ENCODE assay signal across 19 cellular contexts in genomic region chr6:25868784-25869183, GRCh38. TPM values are rescaled to one million over a fixed set of nuclear protein-coding genes. Genes with fewer than 3 reads are reported as not detected.
DNase-seq lines count a peak whose midpoint lies in the region; ATAC-seq and TF ChIP-seq lines count a peak whose summit lies in the region.
"Had no signal": no experiment of that assay in that cellular context is flagged by ENCODE, and none has a peak within 500 bp of the region (broad histone marks: within the 10 kb centered on the region; RNA-seq: fewer than 3 reads in every experiment).

No MANE protein-coding gene starts in this region.

- no peak overlapping the region for H3K18ac ChIP-seq in trophoblast cell (ENCODE audit: low read length)

- no peak for TF ChIP-seq CTCF in body of pancreas (IDR thresholded peaks at IDR 0.05)
- TF ChIP-seq CTCF in left lung (IDR thresholded peaks at IDR 0.05) = no peak

- H2AK5ac ChIP-seq in trophoblast cell (ENCODE audit: low read length) = no peak overlapping the region

- H3K36me3 Mint-ChIP-seq in activated CD4-positive, alpha-beta T cell treated with anti-CD3 and anti-CD28 coated beads for 36 hours (ENCODE audit: low read depth) = no peaks in the 10 kb centered on the region
- no peaks in the 10 kb centered on the region for H3K36me3 Mint-ChIP-seq in activated T-helper 17 cell treated with anti-CD3 and anti-CD28 coated beads, Interleukin-2, amount 50 U/mL, for 72 hours (ENCODE audit: low read depth)
- H3K36me3 Mint-ChIP-seq: IgD-negative memory B cell had no signal

- H3K4ac ChIP-seq in trophoblast cell (ENCODE audit: low read depth, low read length) = no peak overlapping the region

- no peaks in the 10 kb centered on the region for H3K79me1 ChIP-seq in trophoblast cell (ENCODE audit: low read length)

- H3K14ac ChIP-seq in trophoblast cell (ENCODE audit: low read length) = no peak overlapping the region

- ATAC-seq in activated CD4-positive, alpha-beta T cell treated with anti-CD3 and anti-CD28 coated beads for 36 hours = peak; percentile 24
- peak; percentile 73 for ATAC-seq in activated T-helper 17 cell treated with anti-CD3 and anti-CD28 coated beads, Interleukin-2, amount 50 U/mL, for 72 hours (replicated peaks)
- no peak for ATAC-seq in body of pancreas
- ATAC-seq in left lung = no peak
- no peak for ATAC-seq in HG02763 (IDR thresholded peaks at IDR 0.05; ENCODE audit: unreplicated experiment)
- ATAC-seq: A549, HepG2 had no signal

- no peak overlapping the region for H3K27ac ChIP-seq in trophoblast cell (ENCODE audit: low read depth, low read length)
- H3K27ac ChIP-seq in body of pancreas = no peak overlapping the region
- H3K27ac ChIP-seq in left lung = no peak overlapping the region
- H3K27ac ChIP-seq: 22Rv1, A549, C4-2B had no signal

- POLR2A ChIA-PET in activated CD4-positive, alpha-beta T cell treated with anti-CD3 and anti-CD28 coated beads for 36 hours (lab: Charles Lee) = no interaction called here

- H4K91ac ChIP-seq in trophoblast cell (ENCODE audit: low read depth, low read length) = no peak overlapping the region

- H3K27ac Mint-ChIP-seq in activated CD4-positive, alpha-beta T cell treated with anti-CD3 and anti-CD28 coated beads for 36 hours = no peak overlapping the region
- no peak overlapping the region for H3K27ac Mint-ChIP-seq in activated T-helper 17 cell treated with anti-CD3 and anti-CD28 coated beads, Interleukin-2, amount 50 U/mL, for 72 hours
- H3K27ac Mint-ChIP-seq: CD4-positive, alpha-beta T cell; H9; IgD-negative memory B cell had no signal

- H3K9ac ChIP-seq in trophoblast cell (ENCODE audit: low read length) = peak overlapping the region; percentile 63

- no peak overlapping the region for H3K4me3 ChIP-seq in trophoblast cell (ENCODE audit: low read depth, low read length)
- H3K4me3 ChIP-seq in body of pancreas = no peak overlapping the region
- H3K4me3 ChIP-seq in left lung = no peak overlapping the region
- H3K4me3 ChIP-seq: A549 had no signal

- H3K9me3 ChIP-seq in trophoblast cell (ENCODE audit: insufficient read depth, low read depth, low read length) (no peaks in the 10 kb centered on the region), body of pancreas (no peaks in the 10 kb centered on the region), left lung (no peaks in the 10 kb centered on the region)
- H3K9me3 ChIP-seq: A549 had no signal

- no peak overlapping the region for H3K4me2 ChIP-seq in trophoblast cell (ENCODE audit: low read length)
- H3K4me2 ChIP-seq: A549 had no signal

- no peaks in the 10 kb centered on the region for H3K27me3 Mint-ChIP-seq in activated CD4-positive, alpha-beta T cell treated with anti-CD3 and anti-CD28 coated beads for 36 hours
- no peaks in the 10 kb centered on the region for H3K27me3 Mint-ChIP-seq in activated T-helper 17 cell treated with anti-CD3 and anti-CD28 coated beads, Interleukin-2, amount 50 U/mL, for 72 hours
- H3K27me3 Mint-ChIP-seq: CD4-positive, alpha-beta T cell had no signal

- no peaks in the 10 kb centered on the region for H3K9me3 Mint-ChIP-seq in activated CD4-positive, alpha-beta T cell treated with anti-CD3 and anti-CD28 coated beads for 36 hours (ENCODE audit: low read depth)
- H3K9me3 Mint-ChIP-seq in activated T-helper 17 cell treated with anti-CD3 and anti-CD28 coated beads, Interleukin-2, amount 50 U/mL, for 72 hours = no peaks in the 10 kb centered on the region
- H3K9me3 Mint-ChIP-seq: CD4-positive, alpha-beta T cell; H9; IgD-negative memory B cell had no signal

- TF ChIP-seq POLR2A in body of pancreas (IDR thresholded peaks at IDR 0.05) = no peak

- no peak overlapping the region for H3K4me3 Mint-ChIP-seq in activated CD4-positive, alpha-beta T cell treated with anti-CD3 and anti-CD28 coated beads for 36 hours
- H3K4me3 Mint-ChIP-seq in activated T-helper 17 cell treated with anti-CD3 and anti-CD28 coated beads, Interleukin-2, amount 50 U/mL, for 72 hours = no peak overlapping the region
- H3K4me3 Mint-ChIP-seq: CD4-positive, alpha-beta T cell; H9; IgD-negative memory B cell had no signal

- CTCF ChIA-PET in activated CD4-positive, alpha-beta T cell treated with anti-CD3 and anti-CD28 coated beads for 36 hours (lab: Charles Lee) = no interaction called here

- no peak overlapping the region for H4K12ac ChIP-seq in trophoblast cell (ENCODE audit: low read depth, low read length)

- no peak overlapping the region for H2BK12ac ChIP-seq in trophoblast cell (ENCODE audit: low read length)

- H2BK5ac ChIP-seq in trophoblast cell (ENCODE audit: low read depth, low read length, poor library complexity) = no peak overlapping the region

- H4K8ac ChIP-seq in trophoblast cell (ENCODE audit: low read depth, low read length) = no peak overlapping the region

- H3K4me1 Mint-ChIP-seq in activated CD4-positive, alpha-beta T cell treated with anti-CD3 and anti-CD28 coated beads for 36 hours = peaks cover 27% of the 10 kb centered on the region
- peaks cover 20% of the 10 kb centered on the region for H3K4me1 Mint-ChIP-seq in activated T-helper 17 cell treated with anti-CD3 and anti-CD28 coated beads, Interleukin-2, amount 50 U/mL, for 72 hours
- H3K4me1 Mint-ChIP-seq: H9 had no signal

- no peak overlapping the region for H2BK120ac ChIP-seq in trophoblast cell (ENCODE audit: insufficient read depth, low read length, poor library complexity)

- DNase-seq in activated CD4-positive, alpha-beta T cell treated with anti-CD3 and anti-CD28 coated beads for 36 hours = no peak
- no peak for DNase-seq in activated CD4-positive, alpha-beta T cell treated with anti-CD3 and anti-CD28 coated beads, Interleukin-2, amount 50 U/mL, for 1 hour
- DNase-seq in trophoblast cell (no peak), body of pancreas (no peak), left lung (no peak)
- DNase-seq: AML-193; CD4-positive, alpha-beta T cell; DMS79 treated with DMSO at 0.1 percent for 48 hours; GF-D8; GOT3; H9 had no signal

- H3K27me3 ChIP-seq in trophoblast cell (ENCODE audit: insufficient read depth, low read length) (no peaks in the 10 kb centered on the region), body of pancreas (no peaks in the 10 kb centered on the region), left lung (no peaks in the 10 kb centered on the region)

- no peaks in the 10 kb centered on the region for H3K79me2 ChIP-seq in trophoblast cell (ENCODE audit: control insufficient read depth, insufficient read depth, low read length, poor library complexity)

- H2AFZ ChIP-seq in trophoblast cell (ENCODE audit: insufficient read depth, low read length, poor library complexity) = no peak overlapping the region

- intact Hi-C loops in activated CD4-positive, alpha-beta T cell treated with anti-CD3 and anti-CD28 coated beads for 36 hours (cut with DNase I, micrococcal nuclease) = no loop called here
- intact Hi-C loops in body of pancreas (cut with DNase I) = no loop called here
- intact Hi-C loops in left lung (cut with DNase I) = no loop called here

- no peak overlapping the region for H3K23ac ChIP-seq in trophoblast cell (ENCODE audit: low read length)

- no peaks in the 10 kb centered on the region for H3K4me1 ChIP-seq in trophoblast cell (ENCODE audit: control insufficient read depth in 1 of 2, insufficient read depth in 2 of 2, low read length in 2 of 2)
- H3K4me1 ChIP-seq in body of pancreas = no peaks in the 10 kb centered on the region
- no peaks in the 10 kb centered on the region for H3K4me1 ChIP-seq in left lung

- WGBS in trophoblast cell (ENCODE audit: extremely low coverage, insufficient coverage, insufficient read length) = no CpG with 5 or more reads among the region's 1 CpG
- 91 to 100% methylated on average over 1 of the region's 1 CpG for WGBS in body of pancreas, 2 donors

- no peaks in the 10 kb centered on the region for H3K36me3 ChIP-seq in trophoblast cell (ENCODE audit: control insufficient read depth in 1 of 2, insufficient read depth in 2 of 2, low read length in 2 of 2)
- no peaks in the 10 kb centered on the region for H3K36me3 ChIP-seq in body of pancreas (replicated peaks in 1 of 2; ENCODE audit: insufficient read depth in 1 of 2, low read depth in 2 of 2)
- no peaks in the 10 kb centered on the region for H3K36me3 ChIP-seq in left lung

RNA-seq across cellular contexts. Expression of gene SLC17A3, which starts 5.3 kb away (rescaled TPM):
- under 1 TPM; 0.21 to 0.33 TPM for total RNA-seq in activated CD4-positive, alpha-beta T cell treated with anti-CD3 and anti-CD28 coated beads for 36 hours
- total RNA-seq in activated T-helper 17 cell treated with anti-CD3 and anti-CD28 coated beads, Interleukin-2, amount 50 U/mL, for 72 hours = under 1 TPM; 0.21 to 0.67 TPM
- polyA plus RNA-seq in trophoblast cell (2013) = not detected in 2 replicates
- total RNA-seq in body of pancreas (not detected), left lung (under 1 TPM in 1 of 2 donors, not detected in 1; 0.18 TPM)
- total RNA-seq: H9 had no signal
- polyA plus RNA-seq: BJ, IgD-negative memory B cell had no signal

RNA-seq across cellular contexts. Expression of gene SLC17A1, which starts 36.9 kb away (rescaled TPM):
- total RNA-seq in activated CD4-positive, alpha-beta T cell treated with anti-CD3 and anti-CD28 coated beads for 36 hours = under 1 TPM in 1 of 2 experiments, not detected in 1; 0.09 TPM
- not detected for total RNA-seq in activated T-helper 17 cell treated with anti-CD3 and anti-CD28 coated beads, Interleukin-2, amount 50 U/mL, for 72 hours
- not detected in 2 replicates for polyA plus RNA-seq in trophoblast cell (2013)
- total RNA-seq in body of pancreas (not detected), left lung (not detected)
- total RNA-seq: CD4-positive, alpha-beta T cell; H9 had no signal
- polyA plus RNA-seq: BJ, IgD-negative memory B cell had no signal

Comparison
In these comparisons a context has a peak if more than half of its experiments do, and no peak if none do; other contexts are left out.
1. ATAC-seq: peak in activated CD4-positive, alpha-beta T cell treated with anti-CD3 and anti-CD28 coated beads for 36 hours (single experiment) and activated T-helper 17 cell treated with anti-CD3 and anti-CD28 coated beads, Interleukin-2, amount 50 U/mL, for 72 hours (single experiment); none in body of pancreas (single experiment), left lung (single experiment) and HG02763 (single experiment).